Comparison of ENCODE assay signal across 27 cellular contexts in the genomic region with DNA sequence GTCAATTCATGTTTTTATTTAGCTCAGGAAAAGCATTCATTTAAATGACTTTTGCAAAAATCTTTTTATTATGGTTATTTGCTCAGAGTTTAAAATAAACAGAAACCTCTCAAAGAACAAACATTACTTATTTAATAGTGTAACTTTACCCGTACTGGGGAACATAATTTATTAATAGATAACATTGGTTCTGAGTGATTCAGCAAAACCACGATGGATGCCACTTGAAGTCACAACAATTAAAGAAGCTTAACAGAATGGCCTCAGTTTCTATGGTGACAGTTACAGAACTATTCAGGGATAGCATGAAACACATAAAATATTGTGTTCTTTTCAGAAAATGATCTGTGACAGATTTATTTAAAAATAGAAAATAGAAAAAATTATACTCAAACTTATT.
DNase-seq lines count a peak whose midpoint lies in the region; ATAC-seq and TF ChIP-seq lines count a peak whose summit lies in the region.
"Had no signal": no experiment of that assay in that cellular context is flagged by ENCODE, and none has a peak within 500 bp of the region (broad histone marks: within the 10 kb centered on the region; RNA-seq: fewer than 3 reads in every experiment).

No MANE protein-coding gene starts in this region.

- H3K4me3 ChIP-seq in PC-3 (ENCODE audit: low read length) = no peak overlapping the region
- H3K4me3 ChIP-seq: PC-9, right lobe of liver, tibial artery, vagina had no signal

- ATAC-seq in PC-3 = peak; percentile 93
- no peak for ATAC-seq in HG03159 (IDR thresholded peaks at IDR 0.05; ENCODE audit: unreplicated experiment)
- ATAC-seq: HepG2, left ventricle myocardium superior, right lobe of liver, Right ventricle myocardium inferior had no signal

- POLR2A ChIA-PET in PC-3 (lab: Charles Lee; ENCODE audit: unreplicated experiment) = no interaction called here

- no peaks in the 10 kb centered on the region for H3K9me3 ChIP-seq in PC-3 (ENCODE audit: low read length)
- H3K9me3 ChIP-seq: right lobe of liver, tibial artery, vagina had no signal

- no peak for TF ChIP-seq CTCF in PC-3 (conservative IDR thresholded peaks at IDR 0.05; ENCODE audit: low read depth, low read length)

- no peak overlapping the region for H3K9ac ChIP-seq in PC-3 (ENCODE audit: low read length)
- H3K9ac ChIP-seq: parathyroid adenoma had no signal

- no peaks in the 10 kb centered on the region for H3K79me2 ChIP-seq in PC-3 (ENCODE audit: low read length)
- H3K79me2 ChIP-seq: parathyroid adenoma had no signal

- no peaks in the 10 kb centered on the region for H3K9me2 ChIP-seq in PC-3 (replicated peaks; ENCODE audit: low read length)

- no peak overlapping the region for H2AFZ ChIP-seq in PC-3 (ENCODE audit: low read length)
- H2AFZ ChIP-seq: parathyroid adenoma, PC-9 had no signal

- CTCF ChIA-PET in PC-3 (lab: Charles Lee) = no interaction called here

- peak overlapping the region; percentile 10; the same call in 1 of the 2 replicates for H3K4me2 ChIP-seq in PC-3 (ENCODE audit: low read length)
- H3K4me2 ChIP-seq: PC-9 had no signal

- no peaks in the 10 kb centered on the region for H4K20me1 ChIP-seq in PC-3 (ENCODE audit: low read length)

- peak overlapping the region; percentile 85 for H3K27ac ChIP-seq in PC-3 (ENCODE audit: low read length)
- H3K27ac ChIP-seq: parathyroid adenoma, PC-9, right lobe of liver, tibial artery, vagina had no signal

- H3K36me3 ChIP-seq in PC-3 (ENCODE audit: low read depth, low read length) = no peaks in the 10 kb centered on the region
- H3K36me3 ChIP-seq: right lobe of liver, tibial artery, vagina had no signal

- BruUV-seq in PC-3 (replicated peaks; lab: Mats Ljungman, UMichigan) = no TSS peak

- no peaks in the 10 kb centered on the region for H3K27me3 ChIP-seq in PC-3 (ENCODE audit: low read length)
- H3K27me3 ChIP-seq: right lobe of liver, tibial artery, vagina had no signal

- DNase-seq in NCI-H1105 treated with DMSO at 0.1 percent for 48 hours (lab: John Stamatoyannopoulos, UW) = peak; percentile 59
- DNase-seq in NCI-H1105 (lab: John Stamatoyannopoulos, UW) = no peak
- peak; percentile 12 for DNase-seq in M059J (ENCODE audit: low read depth)
- DNase-seq in PC-3 = peak; percentile 73
- DNase-seq in putamen (ENCODE audit: low spot score) = peak; percentile 7
- DNase-seq in Kasumi-1 (lab: John Stamatoyannopoulos, UW) = no peak
- no peak for DNase-seq in NCI-H146 treated with DMSO at 0.1 percent for 48 hours (lab: John Stamatoyannopoulos, UW; ENCODE audit: unreplicated experiment)
- DNase-seq: activated CD4-positive, alpha-beta memory T cell treated with anti-CD3 and anti-CD28 coated beads for 36 hours; activated CD4-positive, alpha-beta T cell treated with anti-CD3 and anti-CD28 coated beads for 1 hour; activated CD8-positive, alpha-beta memory T cell treated with anti-CD3 and anti-CD28 coated beads, Interleukin-2, amount 50 U/mL, for 4 hours; activated naive CD4-positive, alpha-beta T cell treated with Interleukin-2 at 50 U/mL for 16 hours; AML-193; CD4-positive, alpha-beta T cell; cortex of kidney; H9; islet precursor cell; left ventricle myocardium superior; NCI-H2029; PC-9; right lobe of liver; stimulated activated CD4-positive, alpha-beta T cell treated with anti-CD3 and anti-CD28 coated beads, Interleukin-4, amount 100 ng/mL, for 4 hours; tibial artery had no signal

- intact Hi-C loops in PC-3 (cut with micrococcal nuclease) = loop anchor here (2.0 kb wide), 2 partner anchors 51 to 53 kb away; no protein-coding TSS in a partner anchor

- H3K4me1 ChIP-seq in PC-3 (ENCODE audit: insufficient read depth, low read length) = peaks cover 18% of the 10 kb centered on the region
- H3K4me1 ChIP-seq: parathyroid adenoma, right lobe of liver, tibial artery, vagina had no signal

- no peaks in the 10 kb centered on the region for H3F3A ChIP-seq in PC-3 (ENCODE audit: low read length, unreplicated experiment)

Comparison
In these comparisons a context has a peak if more than half of its experiments do, and no peak if none do; other contexts are left out.
1. DNase-seq: peak in NCI-H1105 treated with DMSO at 0.1 percent for 48 hours (single experiment), M059J (single experiment), PC-3 (single experiment) and putamen (single experiment); none in NCI-H1105 (single experiment), Kasumi-1 (0 of 2) and NCI-H146 treated with DMSO at 0.1 percent for 48 hours (single experiment).